ENCODE assay signal across 17 cellular contexts in the genomic region with DNA sequence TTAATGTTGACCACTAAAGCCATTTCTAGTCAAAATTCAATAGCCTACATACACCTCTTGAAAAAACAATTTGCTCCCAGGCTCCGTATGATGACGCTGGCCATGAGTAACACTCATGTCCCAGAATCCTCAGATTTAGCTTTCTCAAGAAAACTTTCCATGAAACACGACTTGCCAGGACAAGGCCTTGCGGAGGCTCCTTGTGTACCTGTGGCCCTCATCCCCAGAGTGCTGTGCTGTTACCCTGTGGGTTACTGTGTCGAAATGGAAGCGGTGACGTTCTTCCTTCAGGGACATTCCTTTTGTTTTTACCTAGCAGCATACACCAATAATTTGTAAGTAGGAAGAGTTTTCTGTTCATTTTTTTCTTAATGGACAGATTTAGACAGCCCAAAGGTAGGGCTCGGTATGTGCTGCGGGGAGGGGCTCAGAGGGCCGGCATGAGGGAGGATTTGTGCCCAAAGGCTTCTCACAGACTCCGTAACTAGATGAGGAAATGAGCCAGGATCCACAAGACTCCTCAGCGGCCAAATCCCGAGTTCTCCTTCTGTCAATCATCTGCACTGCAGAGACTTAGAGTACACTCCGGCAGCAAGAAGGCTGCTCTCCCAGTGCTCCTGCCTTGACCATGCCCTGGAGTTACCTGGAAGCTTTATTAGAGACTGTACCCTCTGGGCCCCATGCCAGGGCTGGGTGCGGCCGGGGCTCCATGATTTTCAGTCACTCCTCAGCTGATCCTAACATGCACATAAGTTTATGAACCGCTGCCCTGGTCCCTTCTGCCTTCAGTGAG. TPM values are rescaled to one million over a fixed set of nuclear protein-coding genes. Genes with fewer than 3 reads are reported as not detected.
DNase-seq lines count a peak whose midpoint lies in the region; ATAC-seq and TF ChIP-seq lines count a peak whose summit lies in the region.
"Had no signal": no experiment of that assay in that cellular context is flagged by ENCODE, and none has a peak within 500 bp of the region (broad histone marks: within the 10 kb centered on the region; RNA-seq: fewer than 3 reads in every experiment).

No MANE protein-coding gene starts in this region.

- no peak for ATAC-seq in lower lobe of right lung
- peak; percentile 51 for ATAC-seq in thoracic aorta (ENCODE audit: insufficient number of reproducible peaks, low FRiP score, low read depth)
- ATAC-seq: effector memory CD8-positive, alpha-beta T cell; T-cell had no signal

- H3K9me3 ChIP-seq in Peyer's patch = no peaks in the 10 kb centered on the region
- no peaks in the 10 kb centered on the region for H3K9me3 ChIP-seq in duodenal mucosa (ENCODE audit: control insufficient read depth in 1 of 2, low read length in 2 of 2)
- no peaks in the 10 kb centered on the region for H3K9me3 ChIP-seq in lower lobe of right lung
- H3K9me3 ChIP-seq in thoracic aorta = no peaks in the 10 kb centered on the region

- peak overlapping the region; percentile 42 to 51 for H3K9ac ChIP-seq in duodenal mucosa (ENCODE audit: low read depth in 1 of 2, low read length in 2 of 2)

- H3K4me3 ChIP-seq in Peyer's patch (peak overlapping the region in 2 of 4 donors; percentile 7 to 17), duodenal mucosa (ENCODE audit: low read depth in 1 of 2, low read length in 2 of 2) (peak overlapping the region; percentile 43 to 52), lower lobe of right lung (no peak overlapping the region), thoracic aorta (peak overlapping the region; percentile 47)
- H3K4me3 ChIP-seq: PC-9 had no signal

- intact Hi-C loops in lower lobe of right lung (cut with DNase I) = no loop called here

- peaks cover 0 to 78% (median 5%) of the 10 kb centered on the region in 4 donors for H3K4me1 ChIP-seq in Peyer's patch
- H3K4me1 ChIP-seq in duodenal mucosa (ENCODE audit: control insufficient read depth in 1 of 2, insufficient read depth in 2 of 2, low read length in 2 of 2) = peaks cover 74 to 78% of the 10 kb centered on the region in 2 donors
- H3K4me1 ChIP-seq in lower lobe of right lung = peaks cover 47% of the 10 kb centered on the region
- peaks cover 55 to 94% of the 10 kb centered on the region in 2 donors for H3K4me1 ChIP-seq in thoracic aorta (ENCODE audit: control insufficient read depth in 1 of 2, low read depth in 2 of 2)

- TF ChIP-seq POLR2A in Peyer's patch (IDR thresholded peaks at IDR 0.05) (peak in 1 of 2 donors; percentile 68), erythroblast (IDR thresholded peaks at IDR 0.05; ENCODE audit: low read length) (no peak)

- H3K36me3 ChIP-seq in Peyer's patch (no peaks in the 10 kb centered on the region), duodenal mucosa (ENCODE audit: control insufficient read depth in 1 of 2, insufficient read depth in 2 of 2, low read length in 2 of 2) (no peaks in the 10 kb centered on the region), lower lobe of right lung (no peaks in the 10 kb centered on the region), thoracic aorta (no peaks in the 10 kb centered on the region)

- H3K27ac ChIP-seq in Peyer's patch (peak overlapping the region in 3 of 4 donors; percentile 75 to 92 (median 88)), duodenal mucosa (ENCODE audit: low read depth, low read length) (peak overlapping the region; percentile 77), lower lobe of right lung (peak overlapping the region; percentile 34), thoracic aorta (peak overlapping the region; percentile 64 to 92)
- H3K27ac ChIP-seq: PC-9 had no signal

- TF ChIP-seq CTCF in Peyer's patch (IDR thresholded peaks at IDR 0.05) (no peak), lower lobe of right lung (IDR thresholded peaks at IDR 0.05) (no peak), thoracic aorta (IDR thresholded peaks at IDR 0.05) (no peak)

- H3K27me3 ChIP-seq in Peyer's patch = no peaks in the 10 kb centered on the region
- no peaks in the 10 kb centered on the region for H3K27me3 ChIP-seq in duodenal mucosa (ENCODE audit: control insufficient read depth in 1 of 2, insufficient read depth in 2 of 2, low read length in 2 of 2)
- H3K27me3 ChIP-seq in lower lobe of right lung (ENCODE audit: low read depth) = no peaks in the 10 kb centered on the region
- H3K27me3 ChIP-seq in thoracic aorta (replicated peaks; ENCODE audit: insufficient read depth) = no peaks in the 10 kb centered on the region

- DNase-seq in Peyer's patch (peak in 2 of 3 donors; percentile 92 to 93), lower lobe of right lung (no peak), thoracic aorta (ENCODE audit: low spot score) (no peak), HCEC 1CT (no peak), erythroblast (lab: John Stamatoyannopoulos, UW) (no peak), kidney glomerular epithelial cell (lab: John Stamatoyannopoulos, UW) (no peak), GF-D8 (lab: John Stamatoyannopoulos, UW) (no peak)
- DNase-seq: activated CD4-positive, CD25-positive, alpha-beta regulatory T cell; activated CD8-positive, alpha-beta memory T cell treated with anti-CD3 and anti-CD28 coated beads, Interleukin-2, amount 50 U/mL, for 4 hours; activated naive CD4-positive, alpha-beta T cell treated with anti-CD3 and anti-CD28 coated beads, Interleukin-2, amount 50 U/mL, for 16 hours; effector memory CD8-positive, alpha-beta T cell; immature natural killer cell; NCI-H187; NCI-H524; PC-9; T-cell had no signal

RNA-seq across cellular contexts. Expression of gene GNG12, which starts 17.8 kb away (rescaled TPM):
- total RNA-seq in Peyer's patch (100 to 1,000 TPM in 3 of 4 donors, 10 to 100 TPM in 1; 61.9 to 271 (median 165) TPM), lower lobe of right lung (43.3 TPM), thoracic aorta (100 to 1,000 TPM; 116 to 137 TPM)

Comparison
In these comparisons a context has a peak if more than half of its experiments do, and no peak if none do; other contexts are left out.
1. DNase-seq: peak in Peyer's patch (2 of 3); none in lower lobe of right lung (single experiment), thoracic aorta (single experiment), HCEC 1CT (single experiment), erythroblast (0 of 2), kidney glomerular epithelial cell (single experiment) and GF-D8 (single experiment).
2. H3K27ac ChIP-seq: peak in every context shown above with its lines; median percentile 88 in Peyer's patch; 78 in thoracic aorta; 77 in duodenal mucosa; 34 in lower lobe of right lung.